Comparison of ENCODE assay signal across 8 cellular contexts in the genomic region with DNA sequence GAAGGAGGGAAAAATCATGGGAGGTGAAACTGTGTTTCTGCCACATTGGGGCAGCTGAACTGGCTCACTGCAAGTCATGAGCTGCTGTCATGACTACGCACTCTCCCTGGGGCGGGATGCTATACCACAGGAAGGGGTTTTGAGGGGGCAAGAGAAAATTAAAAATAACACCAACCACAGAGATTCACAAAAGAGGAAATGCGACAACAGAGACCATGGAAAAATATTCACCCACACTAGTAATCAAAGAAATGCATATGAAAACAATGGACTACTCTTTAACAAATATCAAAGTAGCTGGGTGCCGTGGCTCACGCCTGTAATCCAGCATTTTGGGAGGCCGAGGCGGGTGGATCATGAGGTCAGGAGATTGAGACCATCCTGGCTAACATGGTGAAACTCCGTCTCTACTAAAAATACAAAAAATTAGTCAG.
DNase-seq lines count a peak whose midpoint lies in the region; ATAC-seq and TF ChIP-seq lines count a peak whose summit lies in the region.

No MANE protein-coding gene starts in this region.

- H3K27me3 Mint-ChIP-seq in memory B cell (no peaks in the 10 kb centered on the region), endothelial cell (ENCODE audit: unreplicated experiment) (peaks cover 7% of the 10 kb centered on the region)

- intact Hi-C loops in ovary (cut with DNase I): no loop called here

- no peaks in the 10 kb centered on the region for H3K4me1 ChIP-seq in ovary (ENCODE audit: insufficient read depth)

- H3K9me3 ChIP-seq in ovary: no peaks in the 10 kb centered on the region

- peak; percentile 9 for DNase-seq in RPMI8226
- peak; percentile 45 to 65 for DNase-seq in memory B cell (ENCODE audit: low spot score in 2 of 2)
- DNase-seq in HPDE6-E6E7 (ENCODE audit: extremely low spot score): no peak
- DNase-seq in OCI-M2 (lab: John Stamatoyannopoulos, UW; ENCODE audit: unreplicated experiment): no peak
- DNase-seq in ovary: no peak
- DNase-seq in endothelial cell (ENCODE audit: low spot score): no peak

- H3K27ac Mint-ChIP-seq in memory B cell: peak overlapping the region; percentile 89
- no peak overlapping the region for H3K27ac Mint-ChIP-seq in endothelial cell (ENCODE audit: unreplicated experiment)

- no peaks in the 10 kb centered on the region for H3K36me3 ChIP-seq in ovary

- H3K4me3 Mint-ChIP-seq in memory B cell (peak overlapping the region; percentile 11), endothelial cell (ENCODE audit: unreplicated experiment) (no peak overlapping the region)

- H3K4me1 Mint-ChIP-seq in memory B cell: peaks cover 48% of the 10 kb centered on the region
- H3K4me1 Mint-ChIP-seq in endothelial cell (ENCODE audit: unreplicated experiment): peaks cover 3% of the 10 kb centered on the region

- TF ChIP-seq CTCF in ovary (IDR thresholded peaks at IDR 0.05) (no peak), endothelial cell (IDR thresholded peaks at IDR 0.05; ENCODE audit: unreplicated experiment) (no peak)

- TF ChIP-seq EP300 in ovary (IDR thresholded peaks at IDR 0.05): no peak

- H3K9me3 Mint-ChIP-seq in memory B cell: no peaks in the 10 kb centered on the region
- H3K9me3 Mint-ChIP-seq in endothelial cell (ENCODE audit: unreplicated experiment): peaks cover 5% of the 10 kb centered on the region

- H3K4me3 ChIP-seq in ovary: no peak overlapping the region

- no peak overlapping the region for H3K27ac ChIP-seq in ovary

- WGBS in ovary, 3 donors: 92 to 94% (median 94%) methylated on average over 8 of the region's 8 CpGs

- H3K27me3 ChIP-seq in ovary: no peaks in the 10 kb centered on the region

- ATAC-seq in GM18517 (IDR thresholded peaks at IDR 0.05; ENCODE audit: unreplicated experiment) (peak; percentile 73), HG02870 (IDR thresholded peaks at IDR 0.05; ENCODE audit: unreplicated experiment) (peak; percentile 59), memory B cell (ENCODE audit: low read depth) (peak; percentile 96)

- peaks cover 42% of the 10 kb centered on the region for H3K36me3 Mint-ChIP-seq in memory B cell
- peaks cover 23% of the 10 kb centered on the region for H3K36me3 Mint-ChIP-seq in endothelial cell (ENCODE audit: low read depth, unreplicated experiment)

- no peak for TF ChIP-seq POLR2A in ovary (IDR thresholded peaks at IDR 0.05)

Comparison
In these comparisons a context has a peak if more than half of its experiments do, and no peak if none do; other contexts are left out.
1. DNase-seq: peak in RPMI8226 (single experiment) and memory B cell (2 of 2); none in HPDE6-E6E7 (single experiment), OCI-M2 (single experiment), ovary (0 of 5) and endothelial cell (single experiment).
2. Peak in every context shown above with its lines, with median percentiles within 50 percentile points of each other: ATAC-seq.